Comparison of ENCODE assay signal across 9 cellular contexts in the genomic region with DNA sequence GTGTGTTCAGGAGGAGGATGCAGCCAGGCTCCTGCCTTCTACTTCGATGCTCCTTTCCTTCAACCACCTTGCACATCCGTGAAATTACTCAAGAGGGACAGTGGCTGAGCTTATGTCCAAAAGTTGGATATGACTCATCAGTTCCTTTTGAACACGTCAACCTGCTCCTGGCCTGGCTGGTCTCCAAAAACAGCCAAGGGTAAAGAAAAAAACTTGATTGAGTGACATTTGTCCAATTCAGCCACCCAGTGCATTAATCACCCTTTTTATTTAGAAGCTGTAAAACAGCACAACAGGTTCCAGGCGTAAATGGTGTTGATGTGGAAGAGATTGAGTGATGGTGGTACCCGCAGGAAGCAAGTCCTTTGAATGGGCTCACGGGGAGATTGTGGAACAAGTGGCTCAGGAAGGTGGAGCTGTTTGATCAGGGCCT.
DNase-seq lines count a peak whose midpoint lies in the region; ATAC-seq and TF ChIP-seq lines count a peak whose summit lies in the region.
"Had no signal": no experiment of that assay in that cellular context is flagged by ENCODE, and none has a peak within 500 bp of the region (broad histone marks: within the 10 kb centered on the region; RNA-seq: fewer than 3 reads in every experiment).

No MANE protein-coding gene starts in this region.

- peak overlapping the region in 4 of 7 donors; percentile 7 to 69 (median 14) for H3K27ac Mint-ChIP-seq in CD4-positive, alpha-beta memory T cell
- no peak overlapping the region for H3K27ac Mint-ChIP-seq in T-cell
- H3K27ac Mint-ChIP-seq: activated naive CD8-positive, alpha-beta T cell treated with anti-CD3 and anti-CD28 coated beads for 36 hours had no signal

- no peak overlapping the region for H3K4me3 Mint-ChIP-seq in CD4-positive, alpha-beta memory T cell
- no peak overlapping the region for H3K4me3 Mint-ChIP-seq in T-cell
- H3K4me3 Mint-ChIP-seq: activated naive CD8-positive, alpha-beta T cell treated with anti-CD3 and anti-CD28 coated beads for 36 hours had no signal

- no peaks in the 10 kb centered on the region for H3K9me2 ChIP-seq in PC-9 (ENCODE audit: insufficient read depth)

- H3K27ac ChIP-seq in CD4-positive, alpha-beta memory T cell (ENCODE audit: low read depth, low read length) = no peak overlapping the region
- H3K27ac ChIP-seq in HEK293 (ENCODE audit: extremely low read depth, low read depth, low read length) = 0 out of 2 replicates have a peak overlapping the region, but pooled peaks have one; percentile 18
- H3K27ac ChIP-seq in PC-9 = peak overlapping the region; percentile 3; the same call in 1 of the 2 replicates

- peaks cover 15% of the 10 kb centered on the region for H3F3A ChIP-seq in PC-9 (ENCODE audit: insufficient read depth, low read depth)

- no peak overlapping the region for H2AFZ ChIP-seq in PC-9

- TF ChIP-seq CTCF in HEK293 (tag by site-specific recombination; IDR thresholded peaks at IDR 0.05) (no peak), PC-9 (conservative IDR thresholded peaks at IDR 0.05) (no peak), fibroblast of the aortic adventitia (IDR thresholded peaks at IDR 0.05; ENCODE audit: insufficient read depth, low read length) (no peak)

- peaks cover 9% of the 10 kb centered on the region for H3K79me2 ChIP-seq in PC-9 (ENCODE audit: low read depth)

- ATAC-seq in GM18858 (IDR thresholded peaks at IDR 0.05; ENCODE audit: unreplicated experiment) (no peak), T-cell (replicated peaks in 1 of 4) (no peak)

- H3K4me1 Mint-ChIP-seq in CD4-positive, alpha-beta memory T cell = peaks cover 20 to 54% (median 37%) of the 10 kb centered on the region in 4 donors
- H3K4me1 Mint-ChIP-seq in T-cell = peaks cover 50 to 54% (median 51%) of the 10 kb centered on the region in 3 donors

- H3K36me3 ChIP-seq in CD4-positive, alpha-beta memory T cell (ENCODE audit: insufficient read depth, low read length) = peaks cover 6% of the 10 kb centered on the region
- H3K36me3 ChIP-seq in HEK293 (ENCODE audit: control insufficient read depth in 2 of 2, insufficient read depth in 1 of 2, low read length in 2 of 2) = no peaks in the 10 kb centered on the region
- H3K36me3 ChIP-seq in PC-9 (ENCODE audit: low read depth) = no peaks in the 10 kb centered on the region

- no peaks in the 10 kb centered on the region for H3K9me3 ChIP-seq in CD4-positive, alpha-beta memory T cell (ENCODE audit: control insufficient read depth in 1 of 2, low read length in 2 of 2)
- H3K9me3 ChIP-seq in HEK293 (ENCODE audit: control insufficient read depth, insufficient read depth, low read depth, low read length) (no peaks in the 10 kb centered on the region), PC-9 (ENCODE audit: insufficient read depth, low read depth) (no peaks in the 10 kb centered on the region)

- H3K4me2 ChIP-seq in PC-9 = peak overlapping the region; percentile 37

- POLR2A ChIA-PET in CD4-positive, alpha-beta memory T cell (lab: Charles Lee; ENCODE audit: partially characterized antibody) = no interaction called here
- POLR2A ChIA-PET in HEK293 (lab: Yijun Ruan, JAX) = no interaction called here
- POLR2A ChIA-PET in PC-9 (lab: Charles Lee; ENCODE audit: unreplicated experiment) = interaction anchor here (0.5 to 0.7 kb wide), 4 partner anchors 15 to 1287 kb away, joined by 3 to 4 read pairs (median 4); no protein-coding TSS in a partner anchor
- POLR2A ChIA-PET in T-cell (lab: Charles Lee) = no interaction called here

- CTCF ChIA-PET in CD4-positive, alpha-beta memory T cell (lab: Charles Lee; ENCODE audit: partially characterized antibody) = no interaction called here
- CTCF ChIA-PET in HEK293 (lab: Yijun Ruan, JAX) (interaction anchor here (0.7 to 1.8 kb wide), 3 partner anchors 10 to 1953 kb away, joined by 3 to 5 read pairs (median 3); no protein-coding TSS in a partner anchor), PC-9 (lab: Charles Lee) (interaction anchor here (0.6 to 1.0 kb wide), 2 partner anchors 12 to 95 kb away, joined by 3 to 5 read pairs; no protein-coding TSS in a partner anchor), T-cell (lab: Charles Lee) (no interaction called here)

- no peaks in the 10 kb centered on the region for H3K27me3 Mint-ChIP-seq in CD4-positive, alpha-beta memory T cell
- no peaks in the 10 kb centered on the region for H3K27me3 Mint-ChIP-seq in T-cell
- H3K27me3 Mint-ChIP-seq: activated naive CD8-positive, alpha-beta T cell treated with anti-CD3 and anti-CD28 coated beads for 36 hours had no signal

- no peak overlapping the region for H3K4me3 ChIP-seq in CD4-positive, alpha-beta memory T cell (ENCODE audit: low read length in 2 of 2)
- H3K4me3 ChIP-seq in HEK293 (ENCODE audit: low read depth, low read length) (no peak overlapping the region), PC-9 (no peak overlapping the region), fibroblast of the aortic adventitia (ENCODE audit: low read depth, low read length) (no peak overlapping the region)

- H4K20me1 ChIP-seq in PC-9 (ENCODE audit: insufficient read depth) = no peaks in the 10 kb centered on the region

- no peaks in the 10 kb centered on the region for H3K27me3 ChIP-seq in CD4-positive, alpha-beta memory T cell (ENCODE audit: insufficient read depth, low read length)
- no peaks in the 10 kb centered on the region for H3K27me3 ChIP-seq in PC-9 (ENCODE audit: insufficient read depth, low read depth)

- peaks cover 0 to 6% (median 3%) of the 10 kb centered on the region in 8 donors for H3K9me3 Mint-ChIP-seq in CD4-positive, alpha-beta memory T cell
- peaks cover 0 to 4% (median 3%) of the 10 kb centered on the region in 3 donors for H3K9me3 Mint-ChIP-seq in T-cell

- BruUV-seq in PC-9 (replicated peaks; lab: Mats Ljungman, UMichigan) = no TSS peak

- H3K36me3 Mint-ChIP-seq in CD4-positive, alpha-beta memory T cell = peaks cover 35 to 59% of the 10 kb centered on the region in 2 donors
- peaks cover 47% of the 10 kb centered on the region for H3K36me3 Mint-ChIP-seq in T-cell

- no peak for DNase-seq in CD4-positive, alpha-beta memory T cell
- peak; percentile 82 to 95 for DNase-seq in PC-9
- peak; percentile 35 for DNase-seq in fibroblast of the aortic adventitia (ENCODE audit: low read depth)
- no peak for DNase-seq in T-cell
- no peak for DNase-seq in activated effector memory CD4-positive, alpha-beta T cell treated with anti-CD3 and anti-CD28 coated beads, Interleukin-2, amount 50 U/mL, for 16 hours
- no peak for DNase-seq in NCI-H1436 treated with DMSO at 0.1 percent for 48 hours (lab: John Stamatoyannopoulos, UW)
- DNase-seq: activated naive CD8-positive, alpha-beta T cell treated with anti-CD3 and anti-CD28 coated beads for 36 hours had no signal

- intact Hi-C loops in CD4-positive, alpha-beta memory T cell (cut with micrococcal nuclease) = no loop called here
- intact Hi-C loops in PC-9 (cut with micrococcal nuclease; ENCODE audit: unreplicated experiment) = loop anchor here (1.0 to 5.0 kb wide), 2 partner anchors 24 to 114 kb away; no protein-coding TSS in a partner anchor

- H3K4me1 ChIP-seq in CD4-positive, alpha-beta memory T cell (ENCODE audit: insufficient read depth, low read length) = peaks cover 13% of the 10 kb centered on the region
- no peaks in the 10 kb centered on the region; the same call in 1 of the 2 replicates for H3K4me1 ChIP-seq in HEK293 (ENCODE audit: control insufficient read depth, insufficient read depth, low read length)
- peaks cover 19% of the 10 kb centered on the region for H3K4me1 ChIP-seq in PC-9 (replicated peaks; ENCODE audit: insufficient read depth)

TF ChIP-seq in HEK293, 187 proteins besides CTCF, POLR2A, EP300 and RAD21 (continues in another document):
- TF ChIP-seq ZSCAN30 (tag by site-specific recombination; IDR thresholded peaks at IDR 0.05) = 0 out of 2 replicates have a peak, but pooled peaks have one; percentile 17
- TF ChIP-seq ZNF558 (tag by site-specific recombination; IDR thresholded peaks at IDR 0.05) = peak; percentile 63; the same call in 1 of the 2 replicates
- TF ChIP-seq, protein P1, sequence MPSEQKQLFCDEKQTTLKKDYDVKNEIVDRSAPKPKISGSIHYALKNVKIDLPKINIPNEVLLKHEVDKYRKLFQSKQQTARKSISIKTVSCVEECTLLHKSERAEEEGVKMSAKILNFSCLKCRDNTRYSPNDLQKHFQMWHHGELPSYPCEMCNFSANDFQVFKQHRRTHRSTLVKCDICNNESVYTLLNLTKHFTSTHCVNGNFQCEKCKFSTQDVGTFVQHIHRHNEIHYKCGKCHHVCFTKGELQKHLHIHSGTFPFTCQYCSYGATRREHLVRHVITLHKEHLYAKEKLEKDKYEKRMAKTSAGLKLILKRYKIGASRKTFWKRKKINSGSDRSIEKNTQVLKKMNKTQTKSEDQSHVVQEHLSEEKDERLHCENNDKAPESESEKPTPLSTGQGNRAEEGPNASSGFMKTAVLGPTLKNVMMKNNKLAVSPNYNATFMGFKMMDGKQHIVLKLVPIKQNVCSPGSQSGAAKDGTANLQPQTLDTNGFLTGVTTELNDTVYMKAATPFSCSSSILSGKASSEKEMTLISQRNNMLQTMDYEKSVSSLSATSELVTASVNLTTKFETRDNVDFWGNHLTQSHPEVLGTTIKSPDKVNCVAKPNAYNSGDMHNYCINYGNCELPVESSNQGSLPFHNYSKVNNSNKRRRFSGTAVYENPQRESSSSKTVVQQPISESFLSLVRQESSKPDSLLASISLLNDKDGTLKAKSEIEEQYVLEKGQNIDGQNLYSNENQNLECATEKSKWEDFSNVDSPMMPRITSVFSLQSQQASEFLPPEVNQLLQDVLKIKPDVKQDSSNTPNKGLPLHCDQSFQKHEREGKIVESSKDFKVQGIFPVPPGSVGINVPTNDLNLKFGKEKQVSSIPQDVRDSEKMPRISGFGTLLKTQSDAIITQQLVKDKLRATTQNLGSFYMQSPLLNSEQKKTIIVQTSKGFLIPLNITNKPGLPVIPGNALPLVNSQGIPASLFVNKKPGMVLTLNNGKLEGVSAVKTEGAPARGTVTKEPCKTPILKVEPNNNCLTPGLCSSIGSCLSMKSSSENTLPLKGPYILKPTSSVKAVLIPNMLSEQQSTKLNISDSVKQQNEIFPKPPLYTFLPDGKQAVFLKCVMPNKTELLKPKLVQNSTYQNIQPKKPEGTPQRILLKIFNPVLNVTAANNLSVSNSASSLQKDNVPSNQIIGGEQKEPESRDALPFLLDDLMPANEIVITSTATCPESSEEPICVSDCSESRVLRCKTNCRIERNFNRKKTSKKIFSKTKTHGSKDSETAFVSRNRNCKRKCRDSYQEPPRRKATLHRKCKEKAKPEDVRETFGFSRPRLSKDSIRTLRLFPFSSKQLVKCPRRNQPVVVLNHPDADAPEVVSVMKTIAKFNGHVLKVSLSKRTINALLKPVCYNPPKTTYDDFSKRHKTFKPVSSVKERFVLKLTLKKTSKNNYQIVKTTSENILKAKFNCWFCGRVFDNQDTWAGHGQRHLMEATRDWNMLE (tag by site-specific recombination; conservative IDR thresholded peaks at IDR 0.05; ENCODE audit: low read depth) = no peak

Comparison
In these comparisons a context has a peak if more than half of its experiments do, and no peak if none do; other contexts are left out.
1. DNase-seq: peak in PC-9 (2 of 2) and fibroblast of the aortic adventitia (single experiment); none in CD4-positive, alpha-beta memory T cell (0 of 5), T-cell (0 of 34), activated effector memory CD4-positive, alpha-beta T cell treated with anti-CD3 and anti-CD28 coated beads, Interleukin-2, amount 50 U/mL, for 16 hours (single experiment) and NCI-H1436 treated with DMSO at 0.1 percent for 48 hours (single experiment).
2. H3K27ac Mint-ChIP-seq: peak in CD4-positive, alpha-beta memory T cell (4 of 7); none in T-cell (0 of 2).
3. CTCF ChIA-PET loops: an anchor here in HEK293 (0.7 to 1.8 kb wide) and PC-9 (0.6 to 1.0 kb wide); none called in CD4-positive, alpha-beta memory T cell and T-cell.